ENCODE assay signal across 8 cellular contexts in genomic region chr11:94973099-94973968, GRCh38. TPM values are rescaled to one million over a fixed set of nuclear protein-coding genes. Genes with fewer than 3 reads are reported as not detected.
A peak's percentile ranks its signal among the peaks of the same experiment; 100 is the strongest.
DNase-seq lines count a peak whose midpoint lies in the region; ATAC-seq, FAIRE-seq and TF ChIP-seq lines count a peak whose summit lies in the region.

Gene CWC15 (minus strand): TSS chr11:94973556. CDS start chr11:94972185, 1,371 bp downstream.
Gene KDM4D (plus strand): TSS chr11:94973709. CDS start chr11:94997373, 23,664 bp downstream.

- ATAC-seq in GM18909 (IDR thresholded peaks at IDR 0.05; ENCODE audit: poor library complexity, unreplicated experiment) (peak; percentile 100), HG03159 (IDR thresholded peaks at IDR 0.05; ENCODE audit: unreplicated experiment) (peak; percentile 100)

- H3K27me3 ChIP-seq in small intestine (ENCODE audit: control insufficient read depth in 2 of 2, insufficient read depth in 2 of 2, low read length in 2 of 2): no peaks in the 10 kb centered on the region

- WGBS in small intestine, 3 donors: 0% methylated on average over 65 to 66 of the region's 66 CpGs

- H3K4me1 ChIP-seq in small intestine (ENCODE audit: control insufficient read depth in 2 of 2, insufficient read depth in 1 of 2, low read depth in 1 of 2, low read length in 1 of 2): peaks cover 0 to 3% of the 10 kb centered on the region in 2 donors

- peaks cover 6 to 7% of the 10 kb centered on the region in 2 donors for H3K36me3 ChIP-seq in small intestine (ENCODE audit: control insufficient read depth in 2 of 2, insufficient read depth in 2 of 2, low read length in 2 of 2)

- no peak for TF ChIP-seq CTCF in WI38 (IDR thresholded peaks at IDR 0.05; ENCODE audit: low read depth, low read length)
- TF ChIP-seq CTCF in cardiac fibroblast (IDR thresholded peaks at IDR 0.05; ENCODE audit: low read depth, low read length): no peak

- no peaks in the 10 kb centered on the region for H3K9me3 ChIP-seq in small intestine (ENCODE audit: control insufficient read depth, low read depth)

- no peak for FAIRE-seq in small intestine (lab: Jason Lieb, UNC)

- H3K27ac ChIP-seq in small intestine (ENCODE audit: low read depth in 1 of 2, low read length in 1 of 2): peak within 1 kb of the TSS; percentile 62 to 90

- DNase-seq in AG08395 (ENCODE audit: low spot score): peak; percentile 98
- peak; percentile 94 for DNase-seq in NCI-H2227 (lab: John Stamatoyannopoulos, UW; ENCODE audit: unreplicated experiment)
- DNase-seq in cardiac fibroblast (ENCODE audit: low read depth in 2 of 2): peak; percentile 94
- DNase-seq in iPS-NIHi7 (ENCODE audit: extremely low spot score): peak; percentile 100
- DNase-seq in small intestine: peak; percentile 96

- H3K4me3 ChIP-seq in WI38 (ENCODE audit: low read depth, low read length): peak within 1 kb of the TSS; percentile 95
- peak within 1 kb of the TSS; percentile 78 to 88 for H3K4me3 ChIP-seq in cardiac fibroblast (replicated peaks in 1 of 2; ENCODE audit: low read depth in 2 of 2, low read length in 2 of 2)
- peak within 1 kb of the TSS; percentile 90 to 94 for H3K4me3 ChIP-seq in small intestine (ENCODE audit: low read depth in 1 of 2, low read length in 2 of 2)

RNA-seq across cellular contexts. Expression of gene CWC15, which starts in this region (rescaled TPM):
- 10 to 100 TPM; 44.5 to 78.9 (median 46.2) TPM for polyA plus RNA-seq in small intestine

RNA-seq across cellular contexts. Expression of gene KDM4D, which starts in this region (rescaled TPM):
- under 1 TPM in 2 of 3 donors, not detected in 1; 0.27 to 0.54 TPM for polyA plus RNA-seq in small intestine

Comparison
In these comparisons a context has a peak if more than half of its experiments do, and no peak if none do; other contexts are left out.
1. Peak in every context shown above with its lines: DNase-seq, ATAC-seq, H3K4me3 ChIP-seq and H3K27ac ChIP-seq.